In the genomic region with DNA sequence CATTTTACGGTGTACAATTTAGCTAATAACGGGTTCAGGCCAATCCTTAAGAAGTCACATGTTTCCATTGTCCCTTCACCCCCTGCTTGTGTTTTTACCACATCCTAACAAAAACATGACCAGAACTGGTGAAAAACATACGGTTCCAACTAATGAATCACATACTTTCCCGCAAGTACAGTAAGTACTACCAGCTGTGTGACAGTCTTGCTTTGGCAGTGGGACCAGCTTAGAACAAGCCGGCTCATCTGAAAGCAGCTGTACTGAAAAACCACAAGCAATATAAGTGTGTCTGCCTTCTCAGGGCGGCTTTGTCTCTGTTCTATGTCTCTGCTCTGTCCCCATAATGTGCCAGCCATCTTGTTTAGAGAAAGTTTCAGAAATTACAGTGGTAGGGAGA, we compare ENCODE assay signal across 8 cellular contexts.
DNase-seq lines count a peak whose midpoint lies in the region; ATAC-seq and TF ChIP-seq lines count a peak whose summit lies in the region.

No MANE protein-coding gene starts in this region.

- H3K4me1 Mint-ChIP-seq in type B pancreatic cell (ENCODE audit: unreplicated experiment) = peaks cover 55% of the 10 kb centered on the region
- H3K4me1 Mint-ChIP-seq in activated CD4-positive, alpha-beta T cell treated with anti-CD3 and anti-CD28 coated beads for 36 hours = no peaks in the 10 kb centered on the region
- no peaks in the 10 kb centered on the region for H3K4me1 Mint-ChIP-seq in activated T-cell treated with anti-CD3 and anti-CD28 coated beads, Interleukin-2, amount 50 U/mL, for 72 hours (ENCODE audit: low read depth)

- CTCF ChIA-PET in activated CD4-positive, alpha-beta T cell treated with anti-CD3 and anti-CD28 coated beads for 36 hours (lab: Charles Lee) = no interaction called here

- intact Hi-C loops in activated CD4-positive, alpha-beta T cell treated with anti-CD3 and anti-CD28 coated beads for 36 hours (cut with DNase I, micrococcal nuclease) = no loop called here

- DNase-seq in NCI-H2081 (lab: John Stamatoyannopoulos, UW) = peak; percentile 17 to 56
- no peak for DNase-seq in NCI-H2081 treated with DMSO at 0.1 percent for 48 hours (lab: John Stamatoyannopoulos, UW)
- peak; percentile 60 for DNase-seq in amniotic stem cell (lab: John Stamatoyannopoulos, UW)
- DNase-seq in islet precursor cell = peak; percentile 85
- DNase-seq in type B pancreatic cell (ENCODE audit: extremely low spot score, unreplicated experiment) = no peak
- no peak for DNase-seq in activated CD4-positive, alpha-beta T cell treated with anti-CD3 and anti-CD28 coated beads for 36 hours
- no peak for DNase-seq in activated T-cell treated with anti-CD3 and anti-CD28 coated beads, Interleukin-2, amount 50 U/mL, for 72 hours

- H3K36me3 Mint-ChIP-seq in type B pancreatic cell = peaks cover 4% of the 10 kb centered on the region
- no peaks in the 10 kb centered on the region for H3K36me3 Mint-ChIP-seq in activated CD4-positive, alpha-beta T cell treated with anti-CD3 and anti-CD28 coated beads for 36 hours (ENCODE audit: low read depth)
- H3K36me3 Mint-ChIP-seq in activated T-cell treated with anti-CD3 and anti-CD28 coated beads, Interleukin-2, amount 50 U/mL, for 72 hours (ENCODE audit: insufficient read depth in 2 of 2) = no peaks in the 10 kb centered on the region

- ATAC-seq in activated CD4-positive, alpha-beta T cell treated with anti-CD3 and anti-CD28 coated beads for 36 hours = no peak
- ATAC-seq in activated T-cell treated with anti-CD3 and anti-CD28 coated beads, Interleukin-2, amount 50 U/mL, for 72 hours (replicated peaks in 1 of 2) = no peak
- no peak for ATAC-seq in HG02588 (IDR thresholded peaks at IDR 0.05; ENCODE audit: unreplicated experiment)

- peak overlapping the region; percentile 55 for H3K4me3 Mint-ChIP-seq in type B pancreatic cell
- H3K4me3 Mint-ChIP-seq in activated CD4-positive, alpha-beta T cell treated with anti-CD3 and anti-CD28 coated beads for 36 hours = no peak overlapping the region
- no peak overlapping the region for H3K4me3 Mint-ChIP-seq in activated T-cell treated with anti-CD3 and anti-CD28 coated beads, Interleukin-2, amount 50 U/mL, for 72 hours

- H3K9me3 Mint-ChIP-seq in type B pancreatic cell = no peaks in the 10 kb centered on the region
- no peaks in the 10 kb centered on the region for H3K9me3 Mint-ChIP-seq in activated CD4-positive, alpha-beta T cell treated with anti-CD3 and anti-CD28 coated beads for 36 hours (ENCODE audit: low read depth)
- no peaks in the 10 kb centered on the region for H3K9me3 Mint-ChIP-seq in activated T-cell treated with anti-CD3 and anti-CD28 coated beads, Interleukin-2, amount 50 U/mL, for 72 hours

- POLR2A ChIA-PET in activated CD4-positive, alpha-beta T cell treated with anti-CD3 and anti-CD28 coated beads for 36 hours (lab: Charles Lee) = no interaction called here

- no peak for TF ChIP-seq CTCF in type B pancreatic cell (conservative IDR thresholded peaks at IDR 0.05)

- no peaks in the 10 kb centered on the region for H3K27me3 Mint-ChIP-seq in type B pancreatic cell
- peaks cover 2% of the 10 kb centered on the region for H3K27me3 Mint-ChIP-seq in activated CD4-positive, alpha-beta T cell treated with anti-CD3 and anti-CD28 coated beads for 36 hours
- H3K27me3 Mint-ChIP-seq in activated T-cell treated with anti-CD3 and anti-CD28 coated beads, Interleukin-2, amount 50 U/mL, for 72 hours (ENCODE audit: low read depth) = peaks cover 6% of the 10 kb centered on the region

- H3K27ac Mint-ChIP-seq in type B pancreatic cell = peak overlapping the region; percentile 21
- H3K27ac Mint-ChIP-seq in activated CD4-positive, alpha-beta T cell treated with anti-CD3 and anti-CD28 coated beads for 36 hours = no peak overlapping the region
- H3K27ac Mint-ChIP-seq in activated T-cell treated with anti-CD3 and anti-CD28 coated beads, Interleukin-2, amount 50 U/mL, for 72 hours = no peak overlapping the region

Comparison
In these comparisons a context has a peak if more than half of its experiments do, and no peak if none do; other contexts are left out.
1. DNase-seq: peak in NCI-H2081 (2 of 2), amniotic stem cell (single experiment) and islet precursor cell (single experiment); none in NCI-H2081 treated with DMSO at 0.1 percent for 48 hours (single experiment), type B pancreatic cell (single experiment), activated CD4-positive, alpha-beta T cell treated with anti-CD3 and anti-CD28 coated beads for 36 hours (single experiment) and activated T-cell treated with anti-CD3 and anti-CD28 coated beads, Interleukin-2, amount 50 U/mL, for 72 hours (0 of 2).